36 cellular contexts compared by ENCODE assay signal in the genomic region with DNA sequence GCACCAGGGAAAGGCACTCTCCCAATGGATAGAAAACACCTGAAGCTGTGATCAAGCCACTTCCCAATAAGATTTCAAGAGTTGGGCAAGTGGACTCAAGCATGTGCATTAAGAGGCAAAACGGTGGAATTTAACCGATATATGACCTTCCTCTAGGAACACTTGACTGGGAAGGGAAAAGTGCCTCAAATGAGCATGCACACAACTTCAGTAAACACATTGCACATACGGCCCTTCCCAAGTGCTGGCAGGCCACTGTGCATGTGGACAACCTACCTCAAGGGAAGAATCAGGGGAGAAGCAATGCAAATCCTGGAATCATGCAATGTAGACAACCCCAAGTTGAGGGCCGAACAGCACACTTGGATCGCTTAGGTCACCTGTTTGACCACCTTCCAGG.
"Had no signal": no experiment of that assay in that cellular context is flagged by ENCODE, and none has a peak within 500 bp of the region (broad histone marks: within the 10 kb centered on the region; RNA-seq: fewer than 3 reads in every experiment).

No MANE protein-coding gene starts in this region.

- H3K27ac ChIP-seq: adrenal gland, body of pancreas, brain microvascular endothelial cell, breast epithelium, VCaP had no signal

- FAIRE-seq: astrocyte, TTC549 had no signal

- H3K4me3 ChIP-seq: adrenal gland, body of pancreas, breast epithelium had no signal

- H3K4me1 Mint-ChIP-seq: activated B cell treated with CpG ODN at 0.5 μM for 24 hours; activated T-helper 17 cell treated with anti-CD3 and anti-CD28 coated beads, Interleukin-2, amount 50 U/mL, for 72 hours had no signal

- H3K27me3 Mint-ChIP-seq: activated CD4-positive, alpha-beta memory T cell treated with anti-CD3 and anti-CD28 coated beads for 36 hours; activated CD8-positive, alpha-beta T cell treated with anti-CD3 and anti-CD28 coated beads for 36 hours; activated naive CD8-positive, alpha-beta T cell treated with anti-CD3 and anti-CD28 coated beads for 36 hours had no signal

- H3K4me1 ChIP-seq: adrenal gland, body of pancreas, breast epithelium had no signal

- DNase-seq: activated B cell treated with CpG ODN at 0.5 μM for 24 hours; activated CD4-positive, alpha-beta memory T cell treated with anti-CD3 and anti-CD28 coated beads for 36 hours; activated CD4-positive, alpha-beta T cell treated with anti-CD3 and anti-CD28 coated beads for 4 hours; activated CD4-positive, alpha-beta T cell treated with anti-CD3 and anti-CD28 coated beads, Interleukin-2, amount 10 ng/mL, durations not matched to agents 24 days and 14 days; activated CD4-positive, alpha-beta T cell treated with anti-CD3 and anti-CD28 coated beads, Interleukin-2, amount 50 U/mL, for 1 hour; activated CD4-positive, alpha-beta T cell treated with anti-CD3 and anti-CD28 coated beads, Interleukin-2, amount 50 U/mL, for 4 hours; activated CD4-positive, CD25-positive, alpha-beta regulatory T cell treated with anti-CD3 and anti-CD28 coated beads, Interleukin-2, amount 50 U/mL, for 72 hours; activated CD8-positive, alpha-beta T cell treated with anti-CD3 and anti-CD28 coated beads for 36 hours; activated effector memory CD4-positive, alpha-beta T cell treated with anti-CD3 and anti-CD28 coated beads, Interleukin-2, amount 50 U/mL, for 16 hours; activated gamma-delta T cell treated with Interleukin-2 at 50 U/mL for 16 hours; activated naive CD4-positive, alpha-beta T cell; activated naive CD4-positive, alpha-beta T cell treated with anti-CD3 and anti-CD28 coated beads for 36 hours; activated naive CD4-positive, alpha-beta T cell treated with anti-CD3 and anti-CD28 coated beads, Interleukin-2, amount 50 U/mL, for 16 hours; activated naive CD8-positive, alpha-beta T cell treated with anti-CD3 and anti-CD28 coated beads for 36 hours; activated T-cell treated with anti-CD3 and anti-CD28 coated beads for 4 hours; activated T-cell treated with anti-CD3 and anti-CD28 coated beads, Interleukin-2, amount 50 U/mL, for 1 hour; activated T-cell treated with anti-CD3 and anti-CD28 coated beads, Interleukin-2, amount 50 U/mL, for 4 hours; activated T-cell treated with anti-CD3 and anti-CD28 coated beads, Interleukin-2, amount 50 U/mL, for 72 hours; amniotic stem cell; body of pancreas; brain microvascular endothelial cell; central memory CD4-positive, alpha-beta T cell; SW 1271; T-helper 1 cell; T-helper 2 cell; T-helper 9 cell had no signal

- H3K9me3 ChIP-seq: adrenal gland, body of pancreas, breast epithelium had no signal

- H3K9me3 Mint-ChIP-seq: activated B cell treated with CpG ODN at 0.5 μM for 24 hours; activated CD4-positive, alpha-beta memory T cell treated with anti-CD3 and anti-CD28 coated beads for 36 hours; activated CD4-positive, alpha-beta T cell treated with anti-CD3 and anti-CD28 coated beads, Interleukin-2, amount 10 ng/mL, durations not matched to agents 24 days and 14 days; activated CD8-positive, alpha-beta T cell treated with anti-CD3 and anti-CD28 coated beads for 36 hours; activated naive CD4-positive, alpha-beta T cell treated with anti-CD3 and anti-CD28 coated beads for 36 hours; activated naive CD4-positive, alpha-beta T cell treated with anti-CD3 and anti-CD28 coated beads, Interleukin-2, amount 50 U/mL, for 72 hours; activated naive CD8-positive, alpha-beta T cell treated with anti-CD3 and anti-CD28 coated beads for 36 hours; activated T-cell treated with anti-CD3 and anti-CD28 coated beads, Interleukin-2, amount 50 U/mL, for 4 hours; activated T-cell treated with anti-CD3 and anti-CD28 coated beads, Interleukin-2, amount 50 U/mL, for 72 hours; activated T-helper 1 cell treated with anti-CD3 and anti-CD28 coated beads, Interleukin-12 subunit alpha, Interleukin-12 subunit beta, Interleukin-2, Interleukin-4 antibody, amounts not matched to agents 30 ng/mL and 10 ng/mL and 1 ng/mL, durations not matched to agents 14 hours and 24 hours and 36 hours; activated T-helper 17 cell treated with anti-CD3 and anti-CD28 coated beads, Interleukin-2, amount 50 U/mL, for 72 hours; T-helper 1 cell treated with Interleukin-12 subunit alpha and Interleukin-12 subunit beta and Interleukin-4 antibody, amounts not matched to agents 30 μg/mL and 1 μg/mL, for 36 hours; T-helper 2 cell treated with Interferon-gamma antibody and Interleukin-4, amounts not matched to agents 5 μg/mL and 100 μg/mL, for 36 hours had no signal

- H3K27ac Mint-ChIP-seq: activated B cell treated with CpG ODN at 0.5 μM for 24 hours; activated CD4-positive, alpha-beta memory T cell treated with anti-CD3 and anti-CD28 coated beads for 36 hours; activated CD4-positive, alpha-beta T cell treated with anti-CD3 and anti-CD28 coated beads, Interleukin-2, amount 10 ng/mL, durations not matched to agents 24 days and 14 days; activated CD8-positive, alpha-beta T cell treated with anti-CD3 and anti-CD28 coated beads for 36 hours; activated naive CD4-positive, alpha-beta T cell treated with anti-CD3 and anti-CD28 coated beads for 36 hours; activated naive CD4-positive, alpha-beta T cell treated with anti-CD3 and anti-CD28 coated beads, Interleukin-2, amount 50 U/mL, for 72 hours; activated naive CD8-positive, alpha-beta T cell treated with anti-CD3 and anti-CD28 coated beads for 36 hours; activated T-cell treated with anti-CD3 and anti-CD28 coated beads, Interleukin-2, amount 50 U/mL, for 72 hours; activated T-helper 1 cell treated with anti-CD3 and anti-CD28 coated beads, Interleukin-12 subunit alpha, Interleukin-12 subunit beta, Interleukin-2, Interleukin-4 antibody, amounts not matched to agents 30 ng/mL and 10 ng/mL and 1 ng/mL, durations not matched to agents 14 hours and 24 hours and 36 hours; activated T-helper 17 cell treated with anti-CD3 and anti-CD28 coated beads, Interleukin-2, amount 50 U/mL, for 72 hours; T-helper 1 cell treated with Interleukin-12 subunit alpha and Interleukin-12 subunit beta and Interleukin-4 antibody, amounts not matched to agents 30 μg/mL and 1 μg/mL, for 36 hours; T-helper 2 cell treated with Interferon-gamma antibody and Interleukin-4, amounts not matched to agents 5 μg/mL and 100 μg/mL, for 36 hours had no signal

- H3K4me3 Mint-ChIP-seq: activated B cell treated with CpG ODN at 0.5 μM for 24 hours; activated CD4-positive, alpha-beta memory T cell treated with anti-CD3 and anti-CD28 coated beads for 36 hours; activated CD4-positive, alpha-beta T cell treated with anti-CD3 and anti-CD28 coated beads, Interleukin-2, amount 10 ng/mL, durations not matched to agents 24 days and 14 days; activated CD8-positive, alpha-beta T cell treated with anti-CD3 and anti-CD28 coated beads for 36 hours; activated naive CD4-positive, alpha-beta T cell treated with anti-CD3 and anti-CD28 coated beads for 36 hours; activated naive CD8-positive, alpha-beta T cell treated with anti-CD3 and anti-CD28 coated beads for 36 hours; activated T-cell treated with anti-CD3 and anti-CD28 coated beads, Interleukin-2, amount 50 U/mL, for 4 hours; activated T-cell treated with anti-CD3 and anti-CD28 coated beads, Interleukin-2, amount 50 U/mL, for 72 hours; activated T-helper 1 cell treated with anti-CD3 and anti-CD28 coated beads, Interleukin-12 subunit alpha, Interleukin-12 subunit beta, Interleukin-2, Interleukin-4 antibody, amounts not matched to agents 30 ng/mL and 10 ng/mL and 1 ng/mL, durations not matched to agents 14 hours and 24 hours and 36 hours; activated T-helper 17 cell treated with anti-CD3 and anti-CD28 coated beads, Interleukin-2, amount 50 U/mL, for 72 hours; T-helper 1 cell treated with Interleukin-12 subunit alpha and Interleukin-12 subunit beta and Interleukin-4 antibody, amounts not matched to agents 30 μg/mL and 1 μg/mL, for 36 hours; T-helper 2 cell treated with Interferon-gamma antibody and Interleukin-4, amounts not matched to agents 5 μg/mL and 100 μg/mL, for 36 hours had no signal

- H3K36me3 Mint-ChIP-seq: activated CD4-positive, alpha-beta memory T cell treated with anti-CD3 and anti-CD28 coated beads for 36 hours; activated naive CD4-positive, alpha-beta T cell treated with anti-CD3 and anti-CD28 coated beads, Interleukin-2, amount 50 U/mL, for 72 hours; activated naive CD8-positive, alpha-beta T cell treated with anti-CD3 and anti-CD28 coated beads for 36 hours had no signal

- H3K27me3 ChIP-seq: body of pancreas, brain microvascular endothelial cell, breast epithelium had no signal

- ATAC-seq: activated CD8-positive, alpha-beta T cell treated with anti-CD3 and anti-CD28 coated beads for 36 hours; activated naive CD4-positive, alpha-beta T cell treated with anti-CD3 and anti-CD28 coated beads, Interleukin-2, amount 50 U/mL, for 72 hours; activated T-cell treated with anti-CD3 and anti-CD28 coated beads, Interleukin-2, amount 50 U/mL, for 4 hours; activated T-cell treated with anti-CD3 and anti-CD28 coated beads, Interleukin-2, amount 50 U/mL, for 72 hours; activated T-helper 17 cell treated with anti-CD3 and anti-CD28 coated beads, Interleukin-2, amount 50 U/mL, for 72 hours; body of pancreas had no signal

- H3K36me3 ChIP-seq: adrenal gland, brain microvascular endothelial cell, breast epithelium had no signal
